Comparison of ENCODE assay signal across 11 cellular contexts in genomic region chr1:179875606-179876288, GRCh38. TPM values are rescaled to one million over a fixed set of nuclear protein-coding genes. Genes with fewer than 3 reads are reported as not detected.
DNase-seq lines count a peak whose midpoint lies in the region; ATAC-seq, FAIRE-seq and TF ChIP-seq lines count a peak whose summit lies in the region.
"Had no signal": no experiment of that assay in that cellular context is flagged by ENCODE, and none has a peak within 500 bp of the region (broad histone marks: within the 10 kb centered on the region; RNA-seq: fewer than 3 reads in every experiment).

No MANE protein-coding gene starts in this region.

- peaks cover 79% of the 10 kb centered on the region for H3K79me2 ChIP-seq in K562 (ENCODE audit: control insufficient read depth, insufficient read depth, low read length)

- no peak for TF ChIP-seq POLR2A in K562 (conservative IDR thresholded peaks at IDR 0.05)

- FAIRE-seq in K562 (lab: Jason Lieb, UNC), result no peak

- DNase-seq in heart right ventricle (no peak), right cardiac atrium (no peak), K562 (ENCODE audit: extremely low read depth in 1 of 4, low spot score in 3 of 4) (no peak), type B pancreatic cell (ENCODE audit: extremely low spot score, unreplicated experiment) (no peak)
- DNase-seq: BE2C, NCI-H2171 had no signal

- H3K36me3 ChIP-seq in heart right ventricle, result peaks cover 0 to 38% (median 7%) of the 10 kb centered on the region in 9 donors
- H3K36me3 ChIP-seq in K562 (ENCODE audit: control insufficient read depth, insufficient read depth, low read length), result peaks cover 50% of the 10 kb centered on the region
- H3K36me3 ChIP-seq in liver (ENCODE audit: control insufficient read depth in 4 of 4, insufficient read depth in 3 of 4, low read depth in 1 of 4, low read length in 3 of 4), result peaks cover 0 to 10% (median 2%) of the 10 kb centered on the region in 4 donors

- in situ Hi-C loops in K562 (cut with MboI), result no loop called here

- peaks cover 41% of the 10 kb centered on the region for H3K4me1 Mint-ChIP-seq in type B pancreatic cell (ENCODE audit: unreplicated experiment)

- H4K20me1 ChIP-seq in K562 (replicated peaks; ENCODE audit: control insufficient read depth, insufficient read depth, low read length), result no peaks in the 10 kb centered on the region

- intact Hi-C loops in heart right ventricle (cut with DNase I) (loop anchor here in 1 of 10 donors (10.0 kb wide), 1 partner anchor 299 kb away; no protein-coding TSS in a partner anchor), right cardiac atrium (cut with DNase I) (no loop called here), K562 (cut with micrococcal nuclease) (loop anchor here (5.0 kb wide), 1 partner anchor 282 kb away; no protein-coding TSS in a partner anchor)

- no peak for ATAC-seq in heart right ventricle
- no peak for ATAC-seq in right cardiac atrium
- ATAC-seq in K562, result no peak
- no peak for ATAC-seq in GM18520 (IDR thresholded peaks at IDR 0.05; ENCODE audit: unreplicated experiment)
- ATAC-seq in HG03565 (IDR thresholded peaks at IDR 0.05; ENCODE audit: unreplicated experiment), result no peak
- ATAC-seq in GM21447 (IDR thresholded peaks at IDR 0.05; ENCODE audit: unreplicated experiment), result no peak
- ATAC-seq: sciatic nerve had no signal

- no peaks in the 10 kb centered on the region for H3K27me3 ChIP-seq in heart right ventricle
- H3K27me3 ChIP-seq in right cardiac atrium (ENCODE audit: control insufficient read depth, insufficient read depth), result no peaks in the 10 kb centered on the region
- H3K27me3 ChIP-seq in K562 (ENCODE audit: control insufficient read depth in 2 of 2, insufficient read depth in 2 of 2, low read length in 2 of 2), result no peaks in the 10 kb centered on the region
- no peaks in the 10 kb centered on the region for H3K27me3 ChIP-seq in liver (ENCODE audit: control insufficient read depth in 4 of 4, insufficient read depth in 4 of 4, low read length in 3 of 4)
- H3K27me3 ChIP-seq: BE2C had no signal

- no peaks in the 10 kb centered on the region for H3K9me1 ChIP-seq in K562 (ENCODE audit: control insufficient read depth, insufficient read depth, low read length)

- TF ChIP-seq CTCF in heart right ventricle (IDR thresholded peaks at IDR 0.05) (no peak), K562 (IDR thresholded peaks at IDR 0.05 in 2 of 3, conservative IDR thresholded peaks at IDR 0.05 in 1 of 3; ENCODE audit: insufficient read depth in 2 of 3, low read depth in 1 of 3, low read length in 3 of 3) (no peak), liver (IDR thresholded peaks at IDR 0.05; ENCODE audit: low read depth, low read length, missing input control) (no peak), type B pancreatic cell (conservative IDR thresholded peaks at IDR 0.05) (no peak)

- H2AFZ ChIP-seq in K562 (ENCODE audit: low read depth, low read length), result no peak overlapping the region

- H3K27me3 Mint-ChIP-seq in type B pancreatic cell, result no peaks in the 10 kb centered on the region

- H3K4me3 ChIP-seq in heart right ventricle (peak overlapping the region in 6 of 10 donors; percentile 59 to 80 (median 72)), right cardiac atrium (ENCODE audit: low read length) (no peak overlapping the region), K562 (peak overlapping the region; percentile 71), liver (ENCODE audit: low read depth in 1 of 3, low read length in 3 of 3) (peak overlapping the region; percentile 12 to 93 (median 68))

- H3K4me2 ChIP-seq in K562 (ENCODE audit: insufficient read depth, low read length), result peak overlapping the region; percentile 96; the same call in 1 of the 2 replicates

- BruUV-seq in K562 (replicated peaks; lab: Mats Ljungman, UMichigan), result no TSS peak

- 92 to 93% methylated on average over 4 of the region's 4 CpGs for WGBS in heart right ventricle, 2 donors
- WGBS in right cardiac atrium, result 90% methylated on average over 4 of the region's 4 CpGs
- WGBS in K562 (ENCODE audit: insufficient coverage, low coverage, missing lambda C conversion rate), result 92% methylated on average over 4 of the region's 4 CpGs
- 79% methylated on average over 4 of the region's 4 CpGs for WGBS in liver

- H3K4me3 Mint-ChIP-seq in type B pancreatic cell, result peak overlapping the region; percentile 65

- peak overlapping the region; percentile 96 for H3K27ac Mint-ChIP-seq in type B pancreatic cell

- POLR2A ChIA-PET in K562 (lab: Yijun Ruan, JAX), result interaction anchor here (0.5 to 2.8 kb wide), 7 partner anchors 9 to 749 kb away, joined by 3 to 10 read pairs (median 5); no protein-coding TSS in a partner anchor

- peak overlapping the region in 1 of 2 experiments; percentile 86; a peak in 2 of 4 replicates for H3K9ac ChIP-seq in K562 (ENCODE audit: insufficient read depth in 1 of 2, low read depth in 2 of 2, low read length in 2 of 2)
- H3K9ac ChIP-seq in liver (ENCODE audit: low read depth in 1 of 2, low read length in 2 of 2), result peak overlapping the region in 1 of 2 donors; percentile 96

- H3K9me3 Mint-ChIP-seq in type B pancreatic cell, result no peaks in the 10 kb centered on the region

- H3K4me1 ChIP-seq in heart right ventricle (peaks cover 0 to 72% (median 50%) of the 10 kb centered on the region in 9 donors), right cardiac atrium (ENCODE audit: control insufficient read depth, insufficient read depth, low read length) (peaks cover 2% of the 10 kb centered on the region), K562 (replicated peaks in 1 of 2; ENCODE audit: control insufficient read depth in 2 of 2, insufficient read depth in 2 of 2, low read length in 2 of 2) (peaks cover 11 to 14% of the 10 kb centered on the region in 2 experiments; a peak in 3 of 5 replicates), liver (ENCODE audit: control insufficient read depth in 4 of 4, insufficient read depth in 4 of 4, low read length in 3 of 4) (peaks cover 14 to 44% (median 40%) of the 10 kb centered on the region in 4 donors)
- H3K4me1 ChIP-seq: BE2C had no signal

- CTCF ChIA-PET in K562 (lab: Yijun Ruan, JAX; ENCODE audit: low intra/inter-chr PET ratio), result no interaction called here

- peaks cover 34% of the 10 kb centered on the region for H3K36me3 Mint-ChIP-seq in type B pancreatic cell

- no peak for TF ChIP-seq EP300 in K562 (IDR thresholded peaks at IDR 0.05; ENCODE audit: low read length)

- peak overlapping the region in 1 of 10 donors; percentile 71 for H3K27ac ChIP-seq in heart right ventricle
- no peak overlapping the region for H3K27ac ChIP-seq in right cardiac atrium (ENCODE audit: low read length)
- H3K27ac ChIP-seq in K562 (ENCODE audit: extremely low read depth, low read depth, low read length), result peak overlapping the region; percentile 3; the same call in 1 of the 3 replicates
- peak overlapping the region; percentile 83 to 85 for H3K27ac ChIP-seq in liver (ENCODE audit: low read depth in 1 of 2, low read length in 2 of 2)

- H3K9me3 ChIP-seq in heart right ventricle (no peaks in the 10 kb centered on the region), right cardiac atrium (ENCODE audit: control insufficient read depth, low read length) (no peaks in the 10 kb centered on the region), K562 (replicated peaks; ENCODE audit: control insufficient read depth, insufficient read depth, low read depth, low read length) (no peaks in the 10 kb centered on the region), liver (ENCODE audit: control insufficient read depth in 4 of 4, low read length in 3 of 4) (no peaks in the 10 kb centered on the region)
- H3K9me3 ChIP-seq: BE2C had no signal

- TF ChIP-seq RAD21 in K562 (CRISPR knock-in tag; conservative IDR thresholded peaks at IDR 0.05 in 1 of 2, IDR thresholded peaks at IDR 0.05 in 1 of 2), result no peak
- TF ChIP-seq RAD21 in liver (IDR thresholded peaks at IDR 0.05), result no peak

RNA-seq across cellular contexts. Expression of gene TOR1AIP2, which starts 1.9 kb away (rescaled TPM):
- 10 to 100 TPM; 43.2 to 63.3 (median 53.3) TPM for total RNA-seq in heart right ventricle
- polyA plus RNA-seq in heart right ventricle, result 10 to 100 TPM in 1 of 2 donors, 1 to 10 TPM in 1; 8.1 to 16.0 TPM
- 10 to 100 TPM; 40.1 to 52.2 (median 48.2) TPM for total RNA-seq in right cardiac atrium
- polyA plus RNA-seq in right cardiac atrium, result 11.0 TPM
- 74.7 and 186 TPM in 2 replicates for total RNA-seq in K562 (2011; cell fraction: chromatin; rRNA removed; ENCODE audit: low replicate concordance)
- 41.0 and 51.3 TPM in 2 replicates for total RNA-seq in K562 (2011; cell fraction: nucleolus; rRNA removed)
- total RNA-seq in K562 (2011; cell fraction: nucleoplasm; rRNA removed), result 111 and 217 TPM in 2 replicates
- total RNA-seq in K562 (2014; rRNA removed), result 38.3 and 63.2 TPM in 2 replicates
- total RNA-seq in K562 (2014; rRNA removed; fragmentation: Illumina TruSeq; extraction: Trizol), result 122 and 133 TPM in 2 replicates
- total RNA-seq in K562 (2015; rRNA removed; fragmentation: Illumina TruSeq; extraction: Trizol), result 91.2 and 103 TPM in 2 replicates
- total RNA-seq in K562 (2021), result 105 and 107 TPM in 2 replicates
- polyA plus RNA-seq in K562 (2011; rRNA removed), result 49.0 and 72.5 TPM in 2 replicates
- 20.5 and 30.3 TPM in 2 replicates for polyA plus RNA-seq in K562 (2011; cell fraction: cytosol; rRNA removed)
- 18.9 and 22.1 TPM in 2 replicates for polyA plus RNA-seq in K562 (2011; cell fraction: nucleus; rRNA removed)
- 14.7 and 20.4 TPM in 2 replicates for polyA plus RNA-seq in K562 (2012)
- polyA plus RNA-seq in K562 (2014; fragmentation: Illumina TruSeq; extraction: Trizol), result 39.6 and 41.1 TPM in 2 replicates
- polyA plus RNA-seq in K562 (2014; fragmentation: Nextera tagmentation; extraction: Ambion mirVana), result 10 to 100 TPM; 16.7 to 31.7 TPM
- 41.4 and 41.9 TPM in 2 replicates for polyA plus RNA-seq in K562 (2014; rRNA removed)
- polyA minus RNA-seq in K562 (2011; rRNA and poly(A)+ RNA removed), result 144 and 191 TPM in 2 replicates
- 55.8 and 79.8 TPM in 2 replicates for polyA minus RNA-seq in K562 (2011; cell fraction: cytosol; rRNA and poly(A)+ RNA removed)
- 33.9 and 55.4 TPM in 2 replicates for polyA minus RNA-seq in K562 (2011; cell fraction: nucleus; rRNA and poly(A)+ RNA removed)
- total RNA-seq in liver, result 100 to 1,000 TPM in 1 of 2 donors, 10 to 100 TPM in 1; 43.6 to 124 TPM
- polyA plus RNA-seq in liver, result 10 to 100 TPM; 12.7 to 33.6 TPM
- total RNA-seq in type B pancreatic cell (ENCODE audit: low replicate concordance), result 90.6 and 124 TPM in 2 replicates

RNA-seq across cellular contexts. Expression of gene TOR1AIP1, which starts 6.3 kb away (rescaled TPM):
- total RNA-seq in heart right ventricle (10 to 100 TPM; 31.6 to 50.3 (median 46.0) TPM), right cardiac atrium (10 to 100 TPM; 59.8 to 65.9 (median 65.4) TPM), K562 (2014; rRNA removed) (21.0 and 29.1 TPM in 2 replicates), K562 (2014; rRNA removed; fragmentation: Illumina TruSeq; extraction: Trizol) (35.5 and 40.4 TPM in 2 replicates), K562 (2015; rRNA removed; fragmentation: Illumina TruSeq; extraction: Trizol) (34.4 and 38.1 TPM in 2 replicates), K562 (2021) (21.7 and 28.0 TPM in 2 replicates), liver (10 to 100 TPM; 17.9 to 21.3 TPM), type B pancreatic cell (ENCODE audit: low replicate concordance) (22.7 and 25.8 TPM in 2 replicates)
- polyA plus RNA-seq in heart right ventricle (10 to 100 TPM; 13.4 to 19.2 TPM), right cardiac atrium (31.6 TPM), K562 (2011; rRNA removed) (30.6 and 36.2 TPM in 2 replicates), K562 (2014; fragmentation: Illumina TruSeq; extraction: Trizol) (39.3 and 46.9 TPM in 2 replicates), K562 (2014; fragmentation: Nextera tagmentation; extraction: Ambion mirVana) (10 to 100 TPM; 27.1 to 38.0 TPM), K562 (2014; rRNA removed) (18.1 and 21.7 TPM in 2 replicates), liver (10 to 100 TPM in 1 of 2 donors, 1 to 10 TPM in 1; 7.1 to 15.4 TPM)
- 34.1 and 36.6 TPM in 2 replicates for total RNA-seq in K562 (2011; cell fraction: chromatin; rRNA removed; ENCODE audit: low replicate concordance)
- 20.5 and 27.2 TPM in 2 replicates for total RNA-seq in K562 (2011; cell fraction: nucleolus; rRNA removed)
- total RNA-seq in K562 (2011; cell fraction: nucleoplasm; rRNA removed), result 29.0 and 38.0 TPM in 2 replicates
- 10.8 and 14.3 TPM in 2 replicates for polyA plus RNA-seq in K562 (2011; cell fraction: cytosol; rRNA removed)
- polyA plus RNA-seq in K562 (2011; cell fraction: nucleus; rRNA removed), result 8.2 and 12.3 TPM in 2 replicates
- polyA plus RNA-seq in K562 (2012), result 22.9 and 25.6 TPM in 2 replicates
- 41.7 and 51.5 TPM in 2 replicates for polyA minus RNA-seq in K562 (2011; rRNA and poly(A)+ RNA removed)
- 10.0 and 21.2 TPM in 2 replicates for polyA minus RNA-seq in K562 (2011; cell fraction: cytosol; rRNA and poly(A)+ RNA removed)
- polyA minus RNA-seq in K562 (2011; cell fraction: nucleus; rRNA and poly(A)+ RNA removed), result 15.8 and 21.8 TPM in 2 replicates
